Comparison of ENCODE assay signal across 1 cellular context in the genomic region with DNA sequence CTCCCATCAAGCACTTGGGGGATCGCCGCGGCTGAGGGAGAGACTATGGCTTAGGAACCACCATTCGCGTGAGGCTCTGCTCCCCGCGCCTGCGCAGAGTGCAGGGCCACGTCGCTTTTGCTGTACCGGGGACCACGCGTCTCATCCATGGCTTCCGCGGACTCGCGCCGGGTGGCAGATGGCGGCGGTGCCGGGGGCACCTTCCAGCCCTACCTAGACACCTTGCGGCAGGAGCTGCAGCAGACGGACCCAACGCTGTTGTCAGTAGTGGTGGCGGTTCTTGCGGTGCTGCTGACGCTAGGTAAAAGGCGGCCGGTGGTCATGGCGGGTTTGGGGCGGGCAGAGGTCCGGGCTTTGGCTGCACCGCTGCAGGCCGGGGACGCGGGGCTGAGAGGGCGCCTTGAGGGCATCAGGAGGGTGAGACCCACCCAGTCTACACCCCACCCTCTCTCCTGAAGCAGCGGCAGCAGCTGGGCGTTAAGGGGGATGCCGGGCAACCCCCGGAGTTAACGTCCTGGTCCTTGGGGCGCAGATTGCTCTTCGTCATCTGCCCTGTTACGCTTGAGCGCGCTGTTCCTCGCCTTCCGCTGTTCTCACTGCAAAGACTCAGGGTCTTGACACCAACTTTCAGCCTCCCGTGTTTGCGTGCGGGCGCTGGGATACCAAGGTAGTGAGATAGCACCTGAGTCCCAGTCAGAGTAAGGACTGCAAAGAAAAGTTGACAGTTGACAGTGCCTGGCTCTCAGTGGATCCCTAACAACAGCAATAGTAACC.
TF ChIP-seq lines count a peak whose summit lies in the region.

A gene with protein sequence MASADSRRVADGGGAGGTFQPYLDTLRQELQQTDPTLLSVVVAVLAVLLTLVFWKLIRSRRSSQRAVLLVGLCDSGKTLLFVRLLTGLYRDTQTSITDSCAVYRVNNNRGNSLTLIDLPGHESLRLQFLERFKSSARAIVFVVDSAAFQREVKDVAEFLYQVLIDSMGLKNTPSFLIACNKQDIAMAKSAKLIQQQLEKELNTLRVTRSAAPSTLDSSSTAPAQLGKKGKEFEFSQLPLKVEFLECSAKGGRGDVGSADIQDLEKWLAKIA (plus strand): TSS at position 114 of the 774 bp plus-strand sequence. CDS start 34 bp downstream, at position 148.

TF ChIP-seq in HepG2, 621 proteins besides CTCF, POLR2A, EP300 and RAD21 (continued from another document):
- TF ChIP-seq, protein P1, sequence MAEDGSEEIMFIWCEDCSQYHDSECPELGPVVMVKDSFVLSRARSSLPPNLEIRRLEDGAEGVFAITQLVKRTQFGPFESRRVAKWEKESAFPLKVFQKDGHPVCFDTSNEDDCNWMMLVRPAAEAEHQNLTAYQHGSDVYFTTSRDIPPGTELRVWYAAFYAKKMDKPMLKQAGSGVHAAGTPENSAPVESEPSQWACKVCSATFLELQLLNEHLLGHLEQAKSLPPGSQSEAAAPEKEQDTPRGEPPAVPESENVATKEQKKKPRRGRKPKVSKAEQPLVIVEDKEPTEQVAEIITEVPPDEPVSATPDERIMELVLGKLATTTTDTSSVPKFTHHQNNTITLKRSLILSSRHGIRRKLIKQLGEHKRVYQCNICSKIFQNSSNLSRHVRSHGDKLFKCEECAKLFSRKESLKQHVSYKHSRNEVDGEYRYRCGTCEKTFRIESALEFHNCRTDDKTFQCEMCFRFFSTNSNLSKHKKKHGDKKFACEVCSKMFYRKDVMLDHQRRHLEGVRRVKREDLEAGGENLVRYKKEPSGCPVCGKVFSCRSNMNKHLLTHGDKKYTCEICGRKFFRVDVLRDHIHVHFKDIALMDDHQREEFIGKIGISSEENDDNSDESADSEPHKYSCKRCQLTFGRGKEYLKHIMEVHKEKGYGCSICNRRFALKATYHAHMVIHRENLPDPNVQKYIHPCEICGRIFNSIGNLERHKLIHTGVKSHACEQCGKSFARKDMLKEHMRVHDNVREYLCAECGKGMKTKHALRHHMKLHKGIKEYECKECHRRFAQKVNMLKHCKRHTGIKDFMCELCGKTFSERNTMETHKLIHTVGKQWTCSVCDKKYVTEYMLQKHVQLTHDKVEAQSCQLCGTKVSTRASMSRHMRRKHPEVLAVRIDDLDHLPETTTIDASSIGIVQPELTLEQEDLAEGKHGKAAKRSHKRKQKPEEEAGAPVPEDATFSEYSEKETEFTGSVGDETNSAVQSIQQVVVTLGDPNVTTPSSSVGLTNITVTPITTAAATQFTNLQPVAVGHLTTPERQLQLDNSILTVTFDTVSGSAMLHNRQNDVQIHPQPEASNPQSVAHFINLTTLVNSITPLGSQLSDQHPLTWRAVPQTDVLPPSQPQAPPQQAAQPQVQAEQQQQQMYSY (CRISPR knock-in tag; IDR thresholded peaks at IDR 0.05), result 0 out of 2 replicates have a peak, but pooled peaks have one; percentile 32
- TF ChIP-seq ZNF660 (CRISPR knock-in tag; IDR thresholded peaks at IDR 0.05; ENCODE audit: borderline replicate concordance, low read depth) (no peak), YY1 (IDR thresholded peaks at IDR 0.05; ENCODE audit: insufficient read depth, insufficient replicate concordance, low read depth, low read length) (peak; percentile 91)
